11 cellular contexts compared by ENCODE assay signal in genomic region chr17:77410470-77410869, GRCh38.
DNase-seq lines count a peak whose midpoint lies in the region; ATAC-seq and TF ChIP-seq lines count a peak whose summit lies in the region.
"Had no signal": no experiment of that assay in that cellular context is flagged by ENCODE, and none has a peak within 500 bp of the region (broad histone marks: within the 10 kb centered on the region; RNA-seq: fewer than 3 reads in every experiment).

No MANE protein-coding gene starts in this region.

- H3K27me3 ChIP-seq in BLaER1 treated with 17β-estradiol and CSF1 and Interleukin-3, amounts not matched to agents 10 nM and 100 nM = no peaks in the 10 kb centered on the region
- H3K27me3 ChIP-seq in IMR-90 (ENCODE audit: control insufficient read depth, insufficient read depth, low read length) = no peaks in the 10 kb centered on the region
- no peaks in the 10 kb centered on the region for H3K27me3 ChIP-seq in Karpas-422 (ENCODE audit: low read length)

- H3K36me3 ChIP-seq in BLaER1 treated with 17β-estradiol and CSF1 and Interleukin-3, amounts not matched to agents 10 nM and 100 nM = peaks cover 0 to 41% (median 10%) of the 10 kb centered on the region in 11 experiments; a peak in 17 of 22 replicates
- H3K36me3 ChIP-seq in IMR-90 (ENCODE audit: control insufficient read depth, insufficient read depth, low read length) (peaks cover 35% of the 10 kb centered on the region), Karpas-422 (ENCODE audit: insufficient read depth, low read length) (no peaks in the 10 kb centered on the region)

- no peaks in the 10 kb centered on the region for H3K9me2 ChIP-seq in Karpas-422 (replicated peaks; ENCODE audit: insufficient read depth, low read length)

- peaks cover 31% of the 10 kb centered on the region; the same call in 1 of the 2 replicates for H3K9me1 ChIP-seq in IMR-90 (ENCODE audit: insufficient read depth, low read length)

- POLR2A ChIA-PET in IMR-90 (lab: Charles Lee; ENCODE audit: unreplicated experiment) = no interaction called here

- H3K4me1 Mint-ChIP-seq in chondrocyte (ENCODE audit: low read depth) (peaks cover 79% of the 10 kb centered on the region), osteocyte (ENCODE audit: unreplicated experiment) (peaks cover 83% of the 10 kb centered on the region)

- H3K27ac ChIP-seq in BLaER1 treated with 17β-estradiol and CSF1 and Interleukin-3, amounts not matched to agents 10 nM and 100 nM = peak overlapping the region in 9 of 11 experiments; percentile 42 to 98 (median 95); a peak in 16 of 22 replicates
- H3K27ac ChIP-seq in IMR-90 (ENCODE audit: insufficient read depth, low read length) = peak overlapping the region; percentile 64
- H3K27ac ChIP-seq in Karpas-422 (ENCODE audit: low read length) = no peak overlapping the region

- peak overlapping the region; percentile 39 for H2AK9ac ChIP-seq in IMR-90 (replicated peaks; ENCODE audit: low read depth, low read length, poor library complexity)

- no peak for TF ChIP-seq POLR2A in IMR-90 (IDR thresholded peaks at IDR 0.05; ENCODE audit: low read depth, low read length)

- peak overlapping the region; percentile 69 for H2BK120ac ChIP-seq in IMR-90 (ENCODE audit: low read depth, low read length)

- H2AK5ac ChIP-seq in IMR-90 (ENCODE audit: low read depth, low read length) = peak overlapping the region; percentile 76

- H2BK15ac ChIP-seq in IMR-90 (ENCODE audit: low read depth, low read length) = peak overlapping the region; percentile 35; the same call in 1 of the 3 replicates

- peak overlapping the region; percentile 40; the same call in 1 of the 2 replicates for H2BK20ac ChIP-seq in IMR-90 (ENCODE audit: low read depth, low read length)

- H2AFZ ChIP-seq in IMR-90 (replicated peaks; ENCODE audit: low read length, poor library complexity) = no peak overlapping the region
- no peak overlapping the region for H2AFZ ChIP-seq in Karpas-422 (ENCODE audit: low read length)

- H3K79me2 ChIP-seq in Karpas-422 (ENCODE audit: low read length) = no peaks in the 10 kb centered on the region

- H4K20me1 ChIP-seq in BLaER1 treated with 17β-estradiol and CSF1 and Interleukin-3, amounts not matched to agents 10 nM and 100 nM = peaks cover 0 to 99% (median 7%) of the 10 kb centered on the region in 11 experiments; a peak in 10 of 22 replicates
- H4K20me1 ChIP-seq in IMR-90 (ENCODE audit: insufficient read depth, low read length) (peaks cover 35% of the 10 kb centered on the region), Karpas-422 (ENCODE audit: insufficient read depth, low read depth, low read length) (no peaks in the 10 kb centered on the region)

- peak overlapping the region; percentile 70; the same call in 1 of the 2 replicates for H3K14ac ChIP-seq in IMR-90 (replicated peaks; ENCODE audit: low read depth, low read length)

- H3K4me3 Mint-ChIP-seq in chondrocyte (ENCODE audit: unreplicated experiment) = no peak overlapping the region
- H3K4me3 Mint-ChIP-seq in osteocyte (ENCODE audit: unreplicated experiment) = no peak overlapping the region
- H3K4me3 Mint-ChIP-seq: type B pancreatic cell had no signal

- H3K36me3 Mint-ChIP-seq in chondrocyte (ENCODE audit: low read depth) (peaks cover 5% of the 10 kb centered on the region), osteocyte (ENCODE audit: unreplicated experiment) (peaks cover 6% of the 10 kb centered on the region)

- peaks cover 7% of the 10 kb centered on the region for H3K9me3 Mint-ChIP-seq in chondrocyte (ENCODE audit: low read depth)
- no peaks in the 10 kb centered on the region for H3K9me3 Mint-ChIP-seq in osteocyte (ENCODE audit: unreplicated experiment)
- H3K9me3 Mint-ChIP-seq: type B pancreatic cell had no signal

- peak overlapping the region; percentile 75 for H4K91ac ChIP-seq in IMR-90 (ENCODE audit: insufficient read depth, low read depth, low read length)

- TSS peak; percentile 7 for BruUV-seq in IMR-90 (replicated peaks; lab: Mats Ljungman, UMichigan)

- H4K5ac ChIP-seq in IMR-90 (ENCODE audit: low read depth, low read length) = 0 out of 2 replicates have a peak overlapping the region, but pooled peaks have one; percentile 32

- no peak for TF ChIP-seq CTCF in IMR-90 (conservative IDR thresholded peaks at IDR 0.05; ENCODE audit: low read depth, low read length)
- TF ChIP-seq CTCF in chondrocyte (IDR thresholded peaks at IDR 0.05) = no peak
- TF ChIP-seq CTCF in osteocyte (IDR thresholded peaks at IDR 0.05) = no peak

- H3K27me3 Mint-ChIP-seq in chondrocyte (ENCODE audit: low read depth) = no peaks in the 10 kb centered on the region
- no peaks in the 10 kb centered on the region for H3K27me3 Mint-ChIP-seq in osteocyte (ENCODE audit: unreplicated experiment)
- H3K27me3 Mint-ChIP-seq: type B pancreatic cell had no signal

- peak overlapping the region; percentile 93 for H3K27ac Mint-ChIP-seq in chondrocyte (ENCODE audit: unreplicated experiment)
- peak overlapping the region; percentile 93 for H3K27ac Mint-ChIP-seq in osteocyte (ENCODE audit: unreplicated experiment)

- H3K9me3 ChIP-seq in BLaER1 treated with 17β-estradiol and CSF1 and Interleukin-3, amounts not matched to agents 10 nM and 100 nM (replicated peaks in 1 of 11) = peaks cover 0 to 8% (median 0%) of the 10 kb centered on the region in 11 experiments; a peak in 3 of 22 replicates
- H3K9me3 ChIP-seq in IMR-90 (ENCODE audit: control insufficient read depth, insufficient read depth, low read length) = 0 out of 2 replicates have a peak, but pooled peaks cover 4% of the 10 kb centered on the region
- H3K9me3 ChIP-seq in Karpas-422 (ENCODE audit: low read length) = no peaks in the 10 kb centered on the region

- DNase-seq in IMR-90 (no peak), chondrocyte (ENCODE audit: low spot score) (no peak), osteocyte (ENCODE audit: extremely low spot score, unreplicated experiment) (no peak), activated gamma-delta T cell (lab: John Stamatoyannopoulos, UW) (no peak), Karpas-422 (no peak), cerebellar nuclear complex (lab: John Stamatoyannopoulos, UW) (no peak)
- DNase-seq: DMS153 had no signal

- in situ Hi-C loops in IMR-90 (cut with MboI; ENCODE audit: low sequenced_read_pairs) = no loop called here

- H4K8ac ChIP-seq in IMR-90 (ENCODE audit: low read depth in 2 of 2, low read length in 2 of 2) = peak overlapping the region; percentile 22 to 62; a peak in 2 of 4 replicates

- ATAC-seq in IMR-90 (ENCODE audit: low read depth) = no peak
- ATAC-seq in HG02885 (IDR thresholded peaks at IDR 0.05; ENCODE audit: poor library complexity, unreplicated experiment) = no peak
- ATAC-seq: K562 had no signal

- dilution Hi-C loops in IMR-90 (cut with HindIII; ENCODE audit: low sequenced_read_pairs, unreplicated experiment) = no loop called here

- CTCF ChIA-PET in IMR-90 (lab: Yijun Ruan, JAX) = interaction anchor here (0.6 to 1.9 kb wide), 2 partner anchors 13 to 26 kb away, joined by 5 read pairs; no protein-coding TSS in a partner anchor

- H3K9ac ChIP-seq in BLaER1 treated with 17β-estradiol and CSF1 and Interleukin-3, amounts not matched to agents 10 nM and 100 nM = peak overlapping the region in 9 of 11 experiments; percentile 38 to 91 (median 78); a peak in 16 of 22 replicates
- H3K9ac ChIP-seq in IMR-90 (ENCODE audit: low read depth, low read length) (no peak overlapping the region), Karpas-422 (ENCODE audit: low read length) (no peak overlapping the region)

- TF ChIP-seq RAD21 in IMR-90 (IDR thresholded peaks at IDR 0.05; ENCODE audit: low read length) = no peak

- peak overlapping the region; percentile 78 for H3K23ac ChIP-seq in IMR-90 (ENCODE audit: low read depth, low read length)

- intact Hi-C loops in IMR-90 (cut with micrococcal nuclease) = loop anchor here (5.0 kb wide), 1 partner anchor 33 kb away; no protein-coding TSS in a partner anchor

- no CpG with 5 or more reads among the region's 13 CpGs for WGBS in IMR-90 (ENCODE audit: extremely low coverage in 2 of 2, insufficient read length in 1 of 2), 2 experiments

- H3K4me3 ChIP-seq in BLaER1 treated with 17β-estradiol and CSF1 and Interleukin-3, amounts not matched to agents 10 nM and 100 nM = peak overlapping the region in 2 of 10 experiments; percentile 42 to 60; a peak in 2 of 20 replicates
- no peak overlapping the region for H3K4me3 ChIP-seq in IMR-90 (ENCODE audit: insufficient read depth, low read depth, low read length)
- no peak overlapping the region for H3K4me3 ChIP-seq in Karpas-422 (ENCODE audit: low read length)
- H3K4me3 ChIP-seq: K562 had no signal

- peak overlapping the region; percentile 83 for H3K4ac ChIP-seq in IMR-90 (ENCODE audit: low read depth, low read length)

- H3K4me1 ChIP-seq in BLaER1 treated with 17β-estradiol and CSF1 and Interleukin-3, amounts not matched to agents 10 nM and 100 nM = peaks cover 87 to 100% (median 98%) of the 10 kb centered on the region in 10 experiments
- H3K4me1 ChIP-seq in IMR-90 (ENCODE audit: control insufficient read depth, insufficient read depth, low read length) = peaks cover 54% of the 10 kb centered on the region
- H3K4me1 ChIP-seq in Karpas-422 (ENCODE audit: low read length) = peaks cover 10% of the 10 kb centered on the region

- H3K56ac ChIP-seq in IMR-90 (ENCODE audit: extremely low read depth, insufficient read depth, low read length) = no peak overlapping the region

- H3K79me1 ChIP-seq in IMR-90 (ENCODE audit: low read depth in 1 of 2, low read length in 2 of 2) = peaks cover 29 to 79% of the 10 kb centered on the region in 2 experiments

- H3K18ac ChIP-seq in IMR-90 (ENCODE audit: low read depth, low read length) = no peak overlapping the region

- H3K4me2 ChIP-seq in BLaER1 treated with 17β-estradiol and CSF1 and Interleukin-3, amounts not matched to agents 10 nM and 100 nM = peak overlapping the region; percentile 94 to 100 (median 97)
- H3K4me2 ChIP-seq in IMR-90 (ENCODE audit: low read depth, low read length) = no peak overlapping the region
- H3K4me2 ChIP-seq in Karpas-422 (ENCODE audit: low read depth, low read length, poor library complexity, severe bottlenecking) = no peak overlapping the region

- peak overlapping the region; percentile 55 for H2BK5ac ChIP-seq in IMR-90 (ENCODE audit: low read depth, low read length, poor library complexity, severe bottlenecking)

TF ChIP-seq in IMR-90, 13 proteins besides CTCF, POLR2A, EP300 and RAD21:
- TF ChIP-seq RFX5 (IDR thresholded peaks at IDR 0.05; ENCODE audit: low read depth, low read length) = no peak
- no peak for TF ChIP-seq FOS (IDR thresholded peaks at IDR 0.05; ENCODE audit: low read depth, low read length)
- no peak for TF ChIP-seq NFE2L2 (IDR thresholded peaks at IDR 0.05; ENCODE audit: low read depth, low read length)
- TF ChIP-seq MXI1 (IDR thresholded peaks at IDR 0.05; ENCODE audit: borderline replicate concordance, low read depth, low read length) = no peak
- no peak for TF ChIP-seq CHD1 (IDR thresholded peaks at IDR 0.05; ENCODE audit: low read depth, low read length)
- no peak for TF ChIP-seq CEBPB (IDR thresholded peaks at IDR 0.05; ENCODE audit: low read depth, low read length)
- TF ChIP-seq MAFK (IDR thresholded peaks at IDR 0.05; ENCODE audit: low read depth, low read length) = no peak

Comparison
In these comparisons a context has a peak if more than half of its experiments do, and no peak if none do; other contexts are left out.
1. H3K4me2 ChIP-seq: peak in BLaER1 treated with 17β-estradiol and CSF1 and Interleukin-3, amounts not matched to agents 10 nM and 100 nM (11 of 11); none in IMR-90 (single experiment) and Karpas-422 (single experiment).
2. H3K9ac ChIP-seq: peak in BLaER1 treated with 17β-estradiol and CSF1 and Interleukin-3, amounts not matched to agents 10 nM and 100 nM (9 of 11); none in IMR-90 (single experiment) and Karpas-422 (single experiment).